In genomic region chr11:70667767-70668166, GRCh38 we compare ENCODE assay signal across 16 cellular contexts.
A peak's percentile ranks its signal among the peaks of the same experiment; 100 is the strongest.
DNase-seq lines count a peak whose midpoint lies in the region; TF ChIP-seq lines count a peak whose summit lies in the region.
"Had no signal": no experiment of that assay in that cellular context is flagged by ENCODE, and none has a peak within 500 bp of the region (broad histone marks: within the 10 kb centered on the region; RNA-seq: fewer than 3 reads in every experiment).

No MANE protein-coding gene starts in this region.

- no peaks in the 10 kb centered on the region for H3K27me3 Mint-ChIP-seq in Caco-2 (ENCODE audit: insufficient read depth, unreplicated experiment)
- H3K27me3 Mint-ChIP-seq in glutamatergic neuron (ENCODE audit: unreplicated experiment): peaks cover 17% of the 10 kb centered on the region
- peaks cover 8% of the 10 kb centered on the region for H3K27me3 Mint-ChIP-seq in progenitor cell of endocrine pancreas

- H3K4me1 ChIP-seq in Caco-2: no peaks in the 10 kb centered on the region
- H3K4me1 ChIP-seq in liver (ENCODE audit: control insufficient read depth in 4 of 4, insufficient read depth in 4 of 4, low read length in 3 of 4): peaks cover 5 to 27% (median 13%) of the 10 kb centered on the region in 4 donors
- H3K4me1 ChIP-seq in effector memory CD4-positive, alpha-beta T cell (ENCODE audit: control insufficient read depth, insufficient read depth, low read length, poor library complexity, severe bottlenecking): no peaks in the 10 kb centered on the region

- POLR2A ChIA-PET in Caco-2 (lab: Charles Lee): interaction anchor here (0.6 kb wide), 1 partner anchor 466 kb away, joined by 3 read pairs; no protein-coding TSS in a partner anchor

- H3K27me3 ChIP-seq in Caco-2 (replicated peaks; ENCODE audit: control insufficient read depth, insufficient read depth, low read length) (no peaks in the 10 kb centered on the region), liver (ENCODE audit: control insufficient read depth in 4 of 4, insufficient read depth in 4 of 4, low read length in 3 of 4) (no peaks in the 10 kb centered on the region)
- no peaks in the 10 kb centered on the region for H3K27me3 ChIP-seq in effector memory CD4-positive, alpha-beta T cell (replicated peaks; ENCODE audit: control insufficient read depth, insufficient read depth, low read length, poor library complexity, severe bottlenecking)

- peak in 1 of 2 donors; percentile 45 for TF ChIP-seq RAD21 in liver (IDR thresholded peaks at IDR 0.05)

- H3K9me3 Mint-ChIP-seq in Caco-2 (ENCODE audit: unreplicated experiment): no peaks in the 10 kb centered on the region
- peaks cover 12% of the 10 kb centered on the region for H3K9me3 Mint-ChIP-seq in glutamatergic neuron (ENCODE audit: unreplicated experiment)
- H3K9me3 Mint-ChIP-seq in progenitor cell of endocrine pancreas (ENCODE audit: low read depth): no peaks in the 10 kb centered on the region
- H3K9me3 Mint-ChIP-seq: CD8-positive, alpha-beta T cell had no signal

- 29% methylated on average over 4 of the region's 4 CpGs for WGBS in liver

- H3K27ac ChIP-seq in liver (ENCODE audit: low read depth in 1 of 2, low read length in 2 of 2): no peak overlapping the region
- H3K27ac ChIP-seq in effector memory CD4-positive, alpha-beta T cell (ENCODE audit: insufficient read depth, low read length, poor library complexity, severe bottlenecking): no peak overlapping the region
- H3K27ac ChIP-seq: BLaER1 treated with 17β-estradiol and CSF1 and Interleukin-3, amounts not matched to agents 10 nM and 100 nM; GM23248 had no signal

- H3K36me3 Mint-ChIP-seq in Caco-2 (ENCODE audit: insufficient read depth, unreplicated experiment): peaks cover 72% of the 10 kb centered on the region
- peaks cover 6% of the 10 kb centered on the region for H3K36me3 Mint-ChIP-seq in glutamatergic neuron (ENCODE audit: unreplicated experiment)
- peaks cover 5% of the 10 kb centered on the region for H3K36me3 Mint-ChIP-seq in progenitor cell of endocrine pancreas (ENCODE audit: insufficient read depth)
- H3K36me3 Mint-ChIP-seq: CD8-positive, alpha-beta T cell had no signal

- H3K9me3 ChIP-seq in Caco-2 (no peaks in the 10 kb centered on the region), liver (ENCODE audit: control insufficient read depth in 4 of 4, low read length in 3 of 4) (no peaks in the 10 kb centered on the region)
- no peaks in the 10 kb centered on the region for H3K9me3 ChIP-seq in effector memory CD4-positive, alpha-beta T cell (ENCODE audit: control insufficient read depth, low read length)
- H3K9me3 ChIP-seq: BLaER1 treated with 17β-estradiol and CSF1 and Interleukin-3, amounts not matched to agents 10 nM and 100 nM had no signal

- intact Hi-C loops in Caco-2 (cut with micrococcal nuclease; ENCODE audit: unreplicated experiment): no loop called here

- H3K9ac ChIP-seq in liver (ENCODE audit: low read depth in 1 of 2, low read length in 2 of 2): no peak overlapping the region
- H3K9ac ChIP-seq: BLaER1 treated with 17β-estradiol and CSF1 and Interleukin-3, amounts not matched to agents 10 nM and 100 nM; GM23248 had no signal

- H3K4me1 Mint-ChIP-seq in Caco-2 (ENCODE audit: low read depth, unreplicated experiment) (no peaks in the 10 kb centered on the region), glutamatergic neuron (ENCODE audit: low read depth, unreplicated experiment) (peaks cover 28% of the 10 kb centered on the region), progenitor cell of endocrine pancreas (ENCODE audit: low read depth) (no peaks in the 10 kb centered on the region)
- H3K4me1 Mint-ChIP-seq: B cell had no signal

- CTCF ChIA-PET in Caco-2 (lab: Charles Lee): no interaction called here

- no TSS peak for BruUV-seq in Caco-2 (replicated peaks; lab: Mats Ljungman, UMichigan)

- H3K27ac Mint-ChIP-seq in Caco-2 (ENCODE audit: unreplicated experiment) (peak overlapping the region; percentile 14), glutamatergic neuron (ENCODE audit: unreplicated experiment) (no peak overlapping the region), progenitor cell of endocrine pancreas (no peak overlapping the region)
- H3K27ac Mint-ChIP-seq: B cell; CD8-positive, alpha-beta T cell had no signal

- TF ChIP-seq CTCF in Caco-2 (IDR thresholded peaks at IDR 0.05; ENCODE audit: insufficient read depth in 1 of 2, low read depth in 1 of 2, low read length in 1 of 2, severe bottlenecking in 1 of 2, unreplicated experiment in 1 of 2) (no peak), glutamatergic neuron (IDR thresholded peaks at IDR 0.05; ENCODE audit: partially characterized antibody, unreplicated experiment) (no peak), liver (IDR thresholded peaks at IDR 0.05; ENCODE audit: low read depth, low read length, missing input control) (no peak), progenitor cell of endocrine pancreas (IDR thresholded peaks at IDR 0.05; ENCODE audit: unreplicated experiment) (no peak)

- H3K36me3 ChIP-seq in Caco-2 (ENCODE audit: control insufficient read depth, insufficient read depth, low read length): no peaks in the 10 kb centered on the region
- H3K36me3 ChIP-seq in liver (ENCODE audit: control insufficient read depth in 4 of 4, insufficient read depth in 3 of 4, low read depth in 1 of 4, low read length in 3 of 4): peaks cover 0 to 3% (median 0%) of the 10 kb centered on the region in 4 donors
- H3K36me3 ChIP-seq in effector memory CD4-positive, alpha-beta T cell (ENCODE audit: control insufficient read depth, insufficient read depth, low read length): no peaks in the 10 kb centered on the region
- H3K36me3 ChIP-seq: BLaER1 treated with 17β-estradiol and CSF1 and Interleukin-3, amounts not matched to agents 10 nM and 100 nM had no signal

- no peak overlapping the region for H3K4me3 Mint-ChIP-seq in Caco-2 (ENCODE audit: unreplicated experiment)
- peak overlapping the region; percentile 62 for H3K4me3 Mint-ChIP-seq in glutamatergic neuron (ENCODE audit: unreplicated experiment)
- no peak overlapping the region for H3K4me3 Mint-ChIP-seq in progenitor cell of endocrine pancreas (ENCODE audit: low read depth)
- H3K4me3 Mint-ChIP-seq: B cell; CD8-positive, alpha-beta T cell had no signal

- DNase-seq in Caco-2 (no peak), HuH-7.5 (ENCODE audit: low spot score) (peak; percentile 93), glutamatergic neuron (no peak), glomerular visceral epithelial cell (ENCODE audit: extremely low spot score) (no peak), progenitor cell of endocrine pancreas (ENCODE audit: low spot score, unreplicated experiment) (no peak), hepatic stellate cell (ENCODE audit: low spot score) (no peak)
- DNase-seq in effector memory CD4-positive, alpha-beta T cell: no peak
- DNase-seq: DMS153, DMS79, GDM1, GM23248, HCEC 1CT had no signal

- H3K4me3 ChIP-seq in Caco-2 (ENCODE audit: low read depth, low read length) (no peak overlapping the region), liver (ENCODE audit: low read depth in 1 of 3, low read length in 3 of 3) (no peak overlapping the region)
- no peak overlapping the region for H3K4me3 ChIP-seq in effector memory CD4-positive, alpha-beta T cell (ENCODE audit: insufficient read depth, low read depth, low read length, poor library complexity, severe bottlenecking)
- H3K4me3 ChIP-seq: BLaER1 treated with 17β-estradiol and CSF1 and Interleukin-3, amounts not matched to agents 10 nM and 100 nM; GM23248 had no signal

TF ChIP-seq in liver, 16 proteins besides CTCF, POLR2A, EP300 and RAD21:
- TF ChIP-seq JUND (IDR thresholded peaks at IDR 0.05) (peak in 1 of 2 donors; percentile 32), HNF4A (conservative IDR thresholded peaks at IDR 0.05) (peak; percentile 85 to 96), HNF4G (IDR thresholded peaks at IDR 0.05) (peak; percentile 76), RXRA (IDR thresholded peaks at IDR 0.05) (peak; percentile 82 to 87), FOXA2 (IDR thresholded peaks at IDR 0.05) (no peak), FOXA1 (IDR thresholded peaks at IDR 0.05) (no peak), SP1 (IDR thresholded peaks at IDR 0.05) (peak; percentile 81), MAX (IDR thresholded peaks at IDR 0.05) (no peak), NR2F2 (IDR thresholded peaks at IDR 0.05) (peak; percentile 16)
